ENCODE assay signal across 8 cellular contexts in the genomic region with DNA sequence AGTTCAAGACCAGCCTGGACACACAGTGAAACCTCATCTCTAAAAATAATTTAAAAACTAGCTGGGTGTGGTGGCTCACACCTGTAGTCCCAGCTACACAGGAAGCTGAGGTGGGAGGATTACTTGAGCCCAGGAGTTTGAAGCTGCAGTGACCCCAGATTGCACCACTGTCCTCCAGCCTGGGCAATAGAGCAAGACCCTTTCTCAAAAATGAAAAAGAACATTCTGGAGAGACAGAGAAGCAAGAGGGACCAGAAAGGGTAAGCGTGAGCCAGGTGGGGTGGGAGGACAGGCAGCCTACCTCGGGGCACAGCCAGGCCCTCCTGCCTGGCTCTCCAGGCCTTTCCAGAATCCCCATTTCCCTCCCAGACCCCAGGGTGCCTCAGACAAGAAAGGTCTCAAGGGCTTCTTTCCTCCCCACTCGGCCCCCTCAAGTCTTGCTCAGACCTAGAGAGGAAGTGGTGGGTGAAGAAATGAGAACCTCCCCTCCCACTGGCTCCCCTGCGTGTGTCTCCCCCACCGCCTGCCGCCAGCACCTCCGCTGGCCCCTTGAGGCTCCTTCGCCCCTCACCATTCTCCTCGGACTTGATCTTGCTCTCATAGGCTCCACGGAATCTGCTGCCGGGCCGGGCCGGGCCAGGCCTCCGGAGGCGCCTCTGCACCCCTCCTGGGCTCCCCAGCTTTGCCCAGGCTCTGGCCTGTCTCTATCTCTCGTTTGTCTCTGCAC. TPM values are rescaled to one million over a fixed set of nuclear protein-coding genes. Genes with fewer than 3 reads are reported as not detected.
DNase-seq lines count a peak whose midpoint lies in the region; ATAC-seq and TF ChIP-seq lines count a peak whose summit lies in the region.

No MANE protein-coding gene starts in this region.

- H3K27ac ChIP-seq in right lobe of liver (peak overlapping the region in 2 of 3 donors; percentile 43 to 65), upper lobe of right lung (peak overlapping the region; percentile 80)

- no peaks in the 10 kb centered on the region for H3K36me3 ChIP-seq in right lobe of liver
- no peaks in the 10 kb centered on the region for H3K36me3 ChIP-seq in upper lobe of right lung

- DNase-seq in activated CD8-positive, alpha-beta memory T cell treated with anti-CD3 and anti-CD28 coated beads, Interleukin-2, amount 50 U/mL, for 48 hours: peak; percentile 82
- DNase-seq in right lobe of liver (peak in 1 of 3 donors; percentile 19), upper lobe of right lung (peak; percentile 68), foreskin melanocyte (no peak), NCI-H526 (lab: John Stamatoyannopoulos, UW) (no peak), NCI-H2196 (lab: John Stamatoyannopoulos, UW; ENCODE audit: unreplicated experiment) (no peak)

- no peak for TF ChIP-seq CTCF in right lobe of liver (IDR thresholded peaks at IDR 0.05)
- no peak for TF ChIP-seq CTCF in upper lobe of right lung (IDR thresholded peaks at IDR 0.05)

- ATAC-seq in GM19397 (IDR thresholded peaks at IDR 0.05; ENCODE audit: unreplicated experiment): peak; percentile 35
- peak; percentile 48 for ATAC-seq in HG03521 (IDR thresholded peaks at IDR 0.05; ENCODE audit: unreplicated experiment)
- peak; percentile 40 to 58 (median 51) for ATAC-seq in right lobe of liver
- peak; percentile 70 for ATAC-seq in upper lobe of right lung

- no peaks in the 10 kb centered on the region for H3K4me1 ChIP-seq in right lobe of liver
- H3K4me1 ChIP-seq in upper lobe of right lung: no peaks in the 10 kb centered on the region

- H3K27me3 ChIP-seq in right lobe of liver: no peaks in the 10 kb centered on the region
- no peaks in the 10 kb centered on the region for H3K27me3 ChIP-seq in upper lobe of right lung

- H3K9me3 ChIP-seq in right lobe of liver (no peaks in the 10 kb centered on the region), upper lobe of right lung (no peaks in the 10 kb centered on the region)

- TF ChIP-seq POLR2A in right lobe of liver (IDR thresholded peaks at IDR 0.05): no peak

- peak overlapping the region; percentile 21 to 37 (median 33) for H3K4me3 ChIP-seq in right lobe of liver
- peak overlapping the region; percentile 53 for H3K4me3 ChIP-seq in upper lobe of right lung

- intact Hi-C loops in right lobe of liver (cut with DNase I) (no loop called here), upper lobe of right lung (cut with DNase I) (no loop called here)

- WGBS in right lobe of liver (ENCODE audit: insufficient coverage, low coverage, low lambda C conversion rate, missing lambda C conversion rate): 56% methylated on average over 10 of the region's 16 CpGs

RNA-seq across cellular contexts. Expression of gene C16orf54, which starts 0.5 kb away (rescaled TPM):
- 1 to 10 TPM in 1 of 6 experiments, under 1 TPM in 5; 0.40 to 1.2 (median 0.66) TPM for total RNA-seq in right lobe of liver
- total RNA-seq in upper lobe of right lung: 7.3 TPM

RNA-seq across cellular contexts. Expression of gene ZG16, which starts 32.8 kb away (rescaled TPM):
- total RNA-seq in right lobe of liver (1 to 10 TPM in 4 of 6 experiments, under 1 TPM in 2; 0.06 to 3.1 (median 1.1) TPM), upper lobe of right lung (not detected)

RNA-seq across cellular contexts. Expression of gene KIF22, which starts 45.3 kb away (rescaled TPM):
- 10 to 100 TPM in 5 of 6 experiments, 1 to 10 TPM in 1; 9.8 to 27.1 (median 24.7) TPM for total RNA-seq in right lobe of liver
- total RNA-seq in upper lobe of right lung: 19.8 TPM

Comparison
In these comparisons a context has a peak if more than half of its experiments do, and no peak if none do; other contexts are left out.
1. DNase-seq: peak in activated CD8-positive, alpha-beta memory T cell treated with anti-CD3 and anti-CD28 coated beads, Interleukin-2, amount 50 U/mL, for 48 hours (single experiment) and upper lobe of right lung (single experiment); none in foreskin melanocyte (single experiment), NCI-H526 (0 of 2) and NCI-H2196 (single experiment).
2. Peak in every context shown above with its lines, with median percentiles within 50 percentile points of each other: ATAC-seq.